Comparison of ENCODE assay signal across 3 cellular contexts in the genomic region with DNA sequence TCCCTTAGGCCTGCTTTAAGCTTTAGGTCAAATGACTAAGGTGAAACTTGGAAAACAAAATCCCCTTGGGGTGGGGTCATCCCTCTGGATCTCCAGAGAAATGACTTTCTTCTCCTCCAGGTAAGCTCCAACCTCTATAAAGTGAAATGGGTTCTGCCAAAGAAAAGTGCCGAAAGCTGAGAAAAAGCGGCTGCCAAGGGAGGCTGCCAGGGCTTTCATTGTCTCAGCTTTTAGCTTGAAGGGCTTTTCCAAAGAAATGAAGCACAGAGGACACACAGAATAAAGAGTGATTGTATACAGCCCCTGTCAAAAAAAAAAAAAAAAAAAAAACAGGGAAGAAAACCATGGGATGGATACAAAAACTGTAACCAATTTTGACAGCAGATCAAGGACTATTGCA.
TF ChIP-seq lines count a peak whose summit lies in the region.

No MANE protein-coding gene starts in this region.

TF ChIP-seq in liver, 16 proteins besides CTCF, POLR2A, EP300 and RAD21:
- TF ChIP-seq, protein P1, sequence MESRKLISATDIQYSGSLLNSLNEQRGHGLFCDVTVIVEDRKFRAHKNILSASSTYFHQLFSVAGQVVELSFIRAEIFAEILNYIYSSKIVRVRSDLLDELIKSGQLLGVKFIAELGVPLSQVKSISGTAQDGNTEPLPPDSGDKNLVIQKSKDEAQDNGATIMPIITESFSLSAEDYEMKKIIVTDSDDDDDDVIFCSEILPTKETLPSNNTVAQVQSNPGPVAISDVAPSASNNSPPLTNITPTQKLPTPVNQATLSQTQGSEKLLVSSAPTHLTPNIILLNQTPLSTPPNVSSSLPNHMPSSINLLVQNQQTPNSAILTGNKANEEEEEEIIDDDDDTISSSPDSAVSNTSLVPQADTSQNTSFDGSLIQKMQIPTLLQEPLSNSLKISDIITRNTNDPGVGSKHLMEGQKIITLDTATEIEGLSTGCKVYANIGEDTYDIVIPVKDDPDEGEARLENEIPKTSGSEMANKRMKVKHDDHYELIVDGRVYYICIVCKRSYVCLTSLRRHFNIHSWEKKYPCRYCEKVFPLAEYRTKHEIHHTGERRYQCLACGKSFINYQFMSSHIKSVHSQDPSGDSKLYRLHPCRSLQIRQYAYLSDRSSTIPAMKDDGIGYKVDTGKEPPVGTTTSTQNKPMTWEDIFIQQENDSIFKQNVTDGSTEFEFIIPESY (IDR thresholded peaks at IDR 0.05): no peak
- TF ChIP-seq FOXA2 (IDR thresholded peaks at IDR 0.05) (no peak), FOXA1 (IDR thresholded peaks at IDR 0.05) (no peak), JUND (IDR thresholded peaks at IDR 0.05) (no peak), EGR1 (IDR thresholded peaks at IDR 0.05; ENCODE audit: low read depth in 2 of 2) (no peak)

TF ChIP-seq in HepG2, 621 proteins besides CTCF, POLR2A, EP300 and RAD21:
- no peak for TF ChIP-seq HMG20B (CRISPR knock-in tag; conservative IDR thresholded peaks at IDR 0.05)
- no peak for TF ChIP-seq NR2C2 (CRISPR knock-in tag; IDR thresholded peaks at IDR 0.05; ENCODE audit: borderline replicate concordance)
- no peak for TF ChIP-seq ZNF33A (CRISPR knock-in tag; IDR thresholded peaks at IDR 0.05; ENCODE audit: borderline replicate concordance)
- TF ChIP-seq MAFF (IDR thresholded peaks at IDR 0.05; ENCODE audit: low read depth, low read length): no peak
- TF ChIP-seq, protein P2, sequence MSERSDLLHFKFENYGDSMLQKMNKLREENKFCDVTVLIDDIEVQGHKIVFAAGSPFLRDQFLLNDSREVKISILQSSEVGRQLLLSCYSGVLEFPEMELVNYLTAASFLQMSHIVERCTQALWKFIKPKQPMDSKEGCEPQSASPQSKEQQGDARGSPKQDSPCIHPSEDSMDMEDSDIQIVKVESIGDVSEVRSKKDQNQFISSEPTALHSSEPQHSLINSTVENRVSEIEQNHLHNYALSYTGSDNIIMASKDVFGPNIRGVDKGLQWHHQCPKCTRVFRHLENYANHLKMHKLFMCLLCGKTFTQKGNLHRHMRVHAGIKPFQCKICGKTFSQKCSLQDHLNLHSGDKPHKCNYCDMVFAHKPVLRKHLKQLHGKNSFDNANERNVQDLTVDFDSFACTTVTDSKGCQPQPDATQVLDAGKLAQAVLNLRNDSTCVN (CRISPR knock-in tag; IDR thresholded peaks at IDR 0.05; ENCODE audit: borderline replicate concordance): no peak
- TF ChIP-seq ATF7-NPFF (CRISPR knock-in tag; IDR thresholded peaks at IDR 0.05; ENCODE audit: low read depth): no peak
- TF ChIP-seq PAWR (CRISPR knock-in tag; IDR thresholded peaks at IDR 0.05; ENCODE audit: borderline replicate concordance): no peak
- no peak for TF ChIP-seq ZNF337 (CRISPR knock-in tag; IDR thresholded peaks at IDR 0.05; ENCODE audit: borderline replicate concordance, low read depth)
- TF ChIP-seq ZC3H4 (CRISPR knock-in tag; IDR thresholded peaks at IDR 0.05; ENCODE audit: borderline replicate concordance): no peak
- TF ChIP-seq, protein P3, sequence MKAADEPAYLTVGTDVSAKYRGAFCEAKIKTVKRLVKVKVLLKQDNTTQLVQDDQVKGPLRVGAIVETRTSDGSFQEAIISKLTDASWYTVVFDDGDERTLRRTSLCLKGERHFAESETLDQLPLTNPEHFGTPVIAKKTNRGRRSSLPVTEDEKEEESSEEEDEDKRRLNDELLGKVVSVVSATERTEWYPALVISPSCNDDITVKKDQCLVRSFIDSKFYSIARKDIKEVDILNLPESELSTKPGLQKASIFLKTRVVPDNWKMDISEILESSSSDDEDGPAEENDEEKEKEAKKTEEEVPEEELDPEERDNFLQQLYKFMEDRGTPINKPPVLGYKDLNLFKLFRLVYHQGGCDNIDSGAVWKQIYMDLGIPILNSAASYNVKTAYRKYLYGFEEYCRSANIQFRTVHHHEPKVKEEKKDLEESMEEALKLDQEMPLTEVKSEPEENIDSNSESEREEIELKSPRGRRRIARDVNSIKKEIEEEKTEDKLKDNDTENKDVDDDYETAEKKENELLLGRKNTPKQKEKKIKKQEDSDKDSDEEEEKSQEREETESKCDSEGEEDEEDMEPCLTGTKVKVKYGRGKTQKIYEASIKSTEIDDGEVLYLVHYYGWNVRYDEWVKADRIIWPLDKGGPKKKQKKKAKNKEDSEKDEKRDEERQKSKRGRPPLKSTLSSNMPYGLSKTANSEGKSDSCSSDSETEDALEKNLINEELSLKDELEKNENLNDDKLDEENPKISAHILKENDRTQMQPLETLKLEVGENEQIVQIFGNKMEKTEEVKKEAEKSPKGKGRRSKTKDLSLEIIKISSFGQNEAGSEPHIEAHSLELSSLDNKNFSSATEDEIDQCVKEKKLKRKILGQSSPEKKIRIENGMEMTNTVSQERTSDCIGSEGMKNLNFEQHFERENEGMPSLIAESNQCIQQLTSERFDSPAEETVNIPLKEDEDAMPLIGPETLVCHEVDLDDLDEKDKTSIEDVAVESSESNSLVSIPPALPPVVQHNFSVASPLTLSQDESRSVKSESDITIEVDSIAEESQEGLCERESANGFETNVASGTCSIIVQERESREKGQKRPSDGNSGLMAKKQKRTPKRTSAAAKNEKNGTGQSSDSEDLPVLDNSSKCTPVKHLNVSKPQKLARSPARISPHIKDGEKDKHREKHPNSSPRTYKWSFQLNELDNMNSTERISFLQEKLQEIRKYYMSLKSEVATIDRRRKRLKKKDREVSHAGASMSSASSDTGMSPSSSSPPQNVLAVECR (CRISPR knock-in tag; IDR thresholded peaks at IDR 0.05; ENCODE audit: borderline replicate concordance): no peak
- no peak for TF ChIP-seq ZNF317 (CRISPR knock-in tag; IDR thresholded peaks at IDR 0.05)
- TF ChIP-seq ZNF776 (CRISPR knock-in tag; IDR thresholded peaks at IDR 0.05): no peak
- TF ChIP-seq, protein P4, sequence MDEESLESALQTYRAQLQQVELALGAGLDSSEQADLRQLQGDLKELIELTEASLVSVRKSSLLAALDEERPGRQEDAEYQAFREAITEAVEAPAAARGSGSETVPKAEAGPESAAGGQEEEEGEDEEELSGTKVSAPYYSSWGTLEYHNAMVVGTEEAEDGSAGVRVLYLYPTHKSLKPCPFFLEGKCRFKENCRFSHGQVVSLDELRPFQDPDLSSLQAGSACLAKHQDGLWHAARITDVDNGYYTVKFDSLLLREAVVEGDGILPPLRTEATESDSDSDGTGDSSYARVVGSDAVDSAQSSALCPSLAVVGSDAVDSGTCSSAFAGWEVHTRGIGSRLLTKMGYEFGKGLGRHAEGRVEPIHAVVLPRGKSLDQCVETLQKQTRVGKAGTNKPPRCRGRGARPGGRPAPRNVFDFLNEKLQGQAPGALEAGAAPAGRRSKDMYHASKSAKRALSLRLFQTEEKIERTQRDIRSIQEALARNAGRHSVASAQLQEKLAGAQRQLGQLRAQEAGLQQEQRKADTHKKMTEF (CRISPR knock-in tag; IDR thresholded peaks at IDR 0.05): no peak
- TF ChIP-seq SRSF4 (IDR thresholded peaks at IDR 0.05; ENCODE audit: low read depth, low read length, poor library complexity, severe bottlenecking): no peak
- no peak for TF ChIP-seq DR1 (CRISPR knock-in tag; IDR thresholded peaks at IDR 0.05)
- TF ChIP-seq MTA1 (CRISPR knock-in tag; IDR thresholded peaks at IDR 0.05; ENCODE audit: borderline replicate concordance): no peak
- TF ChIP-seq, protein P5, sequence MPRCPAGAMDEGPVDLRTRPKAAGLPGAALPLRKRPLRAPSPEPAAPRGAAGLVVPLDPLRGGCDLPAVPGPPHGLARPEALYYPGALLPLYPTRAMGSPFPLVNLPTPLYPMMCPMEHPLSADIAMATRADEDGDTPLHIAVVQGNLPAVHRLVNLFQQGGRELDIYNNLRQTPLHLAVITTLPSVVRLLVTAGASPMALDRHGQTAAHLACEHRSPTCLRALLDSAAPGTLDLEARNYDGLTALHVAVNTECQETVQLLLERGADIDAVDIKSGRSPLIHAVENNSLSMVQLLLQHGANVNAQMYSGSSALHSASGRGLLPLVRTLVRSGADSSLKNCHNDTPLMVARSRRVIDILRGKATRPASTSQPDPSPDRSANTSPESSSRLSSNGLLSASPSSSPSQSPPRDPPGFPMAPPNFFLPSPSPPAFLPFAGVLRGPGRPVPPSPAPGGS (CRISPR knock-in tag; IDR thresholded peaks at IDR 0.05): no peak
- TF ChIP-seq ZNF569 (CRISPR knock-in tag; IDR thresholded peaks at IDR 0.05; ENCODE audit: borderline replicate concordance): no peak

TF ChIP-seq in GM23338, 12 proteins besides CTCF, POLR2A, EP300 and RAD21:
- no peak for TF ChIP-seq EZH2phosphoT487 (IDR thresholded peaks at IDR 0.05; ENCODE audit: unreplicated experiment)
- TF ChIP-seq POLR2AphosphoS5 (IDR thresholded peaks at IDR 0.05; ENCODE audit: low read depth): no peak
- no peak for TF ChIP-seq EZH2 (IDR thresholded peaks at IDR 0.05; ENCODE audit: low read depth, unreplicated experiment)
- no peak for TF ChIP-seq NANOG (IDR thresholded peaks at IDR 0.05; ENCODE audit: borderline replicate concordance)
- TF ChIP-seq STAT1 (IDR thresholded peaks at IDR 0.05; ENCODE audit: unreplicated experiment): no peak
TF ChIP-seq in GM23338: peak in this region for 0.
